In genomic region chr9:132670359-132670815, GRCh38 we compare ENCODE assay signal across 8 cellular contexts. TPM values are rescaled to one million over a fixed set of nuclear protein-coding genes. Genes with fewer than 3 reads are reported as not detected.
DNase-seq lines count a peak whose midpoint lies in the region; ATAC-seq and TF ChIP-seq lines count a peak whose summit lies in the region.

Gene GTF3C4 (plus strand): TSS chr9:132670464. CDS start chr9:132670599, 135 bp downstream.

- DNase-seq in AG08395 (ENCODE audit: low spot score) (peak; percentile 89), NCI-H82 (lab: John Stamatoyannopoulos, UW) (peak; percentile 85), endodermal cell (no peak), midbrain (lab: John Stamatoyannopoulos, UW) (peak; percentile 84)
- DNase-seq in activated CD8-positive, alpha-beta memory T cell treated with anti-CD3 and anti-CD28 coated beads for 4 hours (ENCODE audit: low read depth in 2 of 2): peak; percentile 64 to 73
- peak; percentile 76 to 79 for DNase-seq in stimulated activated CD8-positive, alpha-beta memory T cell treated with anti-CD3 and anti-CD28 coated beads, Interleukin-2, amount 100 ng/mL, for 1 hour (ENCODE audit: low read depth in 2 of 2)

- H3K36me3 Mint-ChIP-seq in endodermal cell (ENCODE audit: low read depth): peaks cover 36% of the 10 kb centered on the region

- H3K9me3 ChIP-seq in endodermal cell (ENCODE audit: control insufficient read depth, low read length): peaks cover 42% of the 10 kb centered on the region

- peak within 1 kb of the TSS; percentile 92 for H3K27ac Mint-ChIP-seq in endodermal cell

- H3K4me3 Mint-ChIP-seq in endodermal cell: peak within 1 kb of the TSS; percentile 94

- H3K9ac ChIP-seq in endodermal cell (ENCODE audit: extremely low read depth, low read length, poor library complexity, severe bottlenecking): peak within 1 kb of the TSS; percentile 88

- 0% methylated on average over 3 to 52 of the region's 52 CpGs for WGBS in endodermal cell (ENCODE audit: insufficient coverage in 1 of 2, insufficient read length in 1 of 2), 2 experiments

- peak within 1 kb of the TSS; percentile 95 for H3K27ac ChIP-seq in endodermal cell (ENCODE audit: low read depth, low read length)

- no peak for TF ChIP-seq CTCF in endodermal cell (conservative IDR thresholded peaks at IDR 0.05)

- H3K4me1 Mint-ChIP-seq in endodermal cell: peaks cover 25% of the 10 kb centered on the region

- peaks cover 61% of the 10 kb centered on the region for H3K36me3 ChIP-seq in endodermal cell (ENCODE audit: control insufficient read depth, insufficient read depth, low read length)

- ATAC-seq in GM19023 (IDR thresholded peaks at IDR 0.05; ENCODE audit: unreplicated experiment) (peak; percentile 57), HG03175 (IDR thresholded peaks at IDR 0.05; ENCODE audit: unreplicated experiment) (peak; percentile 60)

- no peaks in the 10 kb centered on the region for H3K27me3 Mint-ChIP-seq in endodermal cell (ENCODE audit: insufficient read depth)

- peaks cover 3% of the 10 kb centered on the region for H3K4me1 ChIP-seq in endodermal cell (ENCODE audit: control insufficient read depth, insufficient read depth, low read length)

- no peaks in the 10 kb centered on the region for H3K27me3 ChIP-seq in endodermal cell (ENCODE audit: control insufficient read depth, insufficient read depth, low read length, poor library complexity, severe bottlenecking)

- H3K4me3 ChIP-seq in endodermal cell (ENCODE audit: low read length): peak within 1 kb of the TSS; percentile 96

- H3K9me3 Mint-ChIP-seq in endodermal cell: no peaks in the 10 kb centered on the region

RNA-seq across cellular contexts. Expression of gene GTF3C4, which starts in this region (rescaled TPM):
- 10 to 100 TPM; 28.5 to 29.3 TPM for total RNA-seq in endodermal cell
- 24.5 TPM for polyA plus RNA-seq in endodermal cell (2013, experiment 1 of 2)
- 24.8 TPM for polyA plus RNA-seq in endodermal cell (2013, experiment 2 of 2)
